In the genomic region with DNA sequence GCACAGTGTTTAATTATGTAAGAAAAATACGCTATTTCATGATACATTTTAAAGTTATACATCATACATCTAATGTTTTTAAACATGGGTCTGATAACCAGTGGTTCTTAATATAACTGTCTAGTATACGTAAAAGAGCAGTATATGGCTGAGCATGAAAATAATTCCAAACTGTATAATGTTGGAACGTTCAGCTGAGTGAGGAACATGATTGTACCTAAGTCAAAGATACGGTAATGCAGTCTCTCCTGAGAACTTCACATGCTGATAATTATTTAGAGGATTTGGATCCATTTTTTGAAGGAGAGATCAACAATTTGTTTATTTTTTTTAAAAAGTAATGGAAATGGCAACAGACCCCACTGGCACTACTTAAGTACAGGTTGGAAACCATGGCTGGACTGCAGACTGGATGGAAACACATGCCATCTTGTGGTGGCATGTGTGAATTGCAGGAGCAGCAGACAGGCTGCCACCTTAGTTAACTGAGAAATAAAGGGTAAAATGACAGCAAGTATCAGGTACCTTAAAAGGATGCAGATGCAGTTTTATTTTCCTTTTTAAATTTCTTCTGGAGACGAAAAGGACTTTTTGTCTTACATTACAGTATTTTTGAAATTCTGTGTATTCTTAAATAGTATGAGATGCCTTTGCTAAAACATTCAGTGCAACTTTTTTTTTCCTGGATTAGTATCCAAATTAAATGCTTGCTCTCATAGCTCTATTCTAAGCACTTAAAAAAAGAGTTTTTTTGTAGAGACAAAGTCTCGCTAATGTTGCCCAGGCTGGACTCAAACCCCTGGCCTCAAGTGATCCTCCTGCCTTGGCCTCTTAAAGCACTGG, we compare ENCODE assay signal across 8 cellular contexts.
DNase-seq lines count a peak whose midpoint lies in the region; ATAC-seq and TF ChIP-seq lines count a peak whose summit lies in the region.

No MANE protein-coding gene starts in this region.

- no peaks in the 10 kb centered on the region for H3K9me3 Mint-ChIP-seq in stimulated activated naive CD8-positive, alpha-beta T cell treated with anti-CD3 and anti-CD28 coated beads, Interleukin-15, amount 100 ng/mL, for 72 hours

- H3K4me3 ChIP-seq in SU-DHL-6 (ENCODE audit: insufficient read depth, low read length, poor library complexity, severe bottlenecking) = no peak overlapping the region
- H3K4me3 ChIP-seq in breast epithelium = no peak overlapping the region
- H3K4me3 ChIP-seq in lower lobe of right lung = no peak overlapping the region

- H3K4me1 ChIP-seq in breast epithelium = no peaks in the 10 kb centered on the region
- peaks cover 5% of the 10 kb centered on the region for H3K4me1 ChIP-seq in lower lobe of right lung

- H3K27ac ChIP-seq in SU-DHL-6 (ENCODE audit: low read depth, low read length) (no peak overlapping the region), breast epithelium (no peak overlapping the region), lower lobe of right lung (no peak overlapping the region)

- TF ChIP-seq POLR2A in breast epithelium (IDR thresholded peaks at IDR 0.05) = no peak

- ATAC-seq in GM21515 (IDR thresholded peaks at IDR 0.05; ENCODE audit: unreplicated experiment) = peak; percentile 75
- peak; percentile 68 to 74 for ATAC-seq in lower lobe of right lung
- peak; percentile 78 for ATAC-seq in stimulated activated naive CD8-positive, alpha-beta T cell treated with anti-CD3 and anti-CD28 coated beads, Interleukin-15, amount 100 ng/mL, for 72 hours

- no peaks in the 10 kb centered on the region for H3K27me3 Mint-ChIP-seq in stimulated activated naive CD8-positive, alpha-beta T cell treated with anti-CD3 and anti-CD28 coated beads, Interleukin-15, amount 100 ng/mL, for 72 hours

- H3F3A ChIP-seq in SU-DHL-6 (ENCODE audit: insufficient read depth) = no peaks in the 10 kb centered on the region

- peak; percentile 82 for TF ChIP-seq CTCF in SU-DHL-6 (IDR thresholded peaks at IDR 0.05; ENCODE audit: insufficient read depth, low read length, poor library complexity, severe bottlenecking)
- peak; percentile 34 to 81 (median 66) for TF ChIP-seq CTCF in breast epithelium (IDR thresholded peaks at IDR 0.05)
- peak; percentile 92 for TF ChIP-seq CTCF in lower lobe of right lung (IDR thresholded peaks at IDR 0.05)

- TF ChIP-seq RAD21 in Ishikawa (IDR thresholded peaks at IDR 0.05; ENCODE audit: low read depth) = peak; percentile 68

- H3K4me1 Mint-ChIP-seq in stimulated activated naive CD8-positive, alpha-beta T cell treated with anti-CD3 and anti-CD28 coated beads, Interleukin-15, amount 100 ng/mL, for 72 hours = peaks cover 11% of the 10 kb centered on the region

- no peaks in the 10 kb centered on the region for H3K79me2 ChIP-seq in SU-DHL-6 (ENCODE audit: insufficient read depth, low read length)

- no peak overlapping the region for H2AFZ ChIP-seq in SU-DHL-6 (ENCODE audit: low read depth, low read length, severe bottlenecking)

- H3K27me3 ChIP-seq in SU-DHL-6 (ENCODE audit: low read length) (no peaks in the 10 kb centered on the region), breast epithelium (no peaks in the 10 kb centered on the region), lower lobe of right lung (ENCODE audit: low read depth) (no peaks in the 10 kb centered on the region)

- H3K27ac Mint-ChIP-seq in stimulated activated naive CD8-positive, alpha-beta T cell treated with anti-CD3 and anti-CD28 coated beads, Interleukin-15, amount 100 ng/mL, for 72 hours = no peak overlapping the region

- H4K20me1 ChIP-seq in SU-DHL-6 (ENCODE audit: low read depth, low read length) = no peaks in the 10 kb centered on the region

- no peak overlapping the region for H3K4me3 Mint-ChIP-seq in stimulated activated naive CD8-positive, alpha-beta T cell treated with anti-CD3 and anti-CD28 coated beads, Interleukin-15, amount 100 ng/mL, for 72 hours

- H3K9ac ChIP-seq in SU-DHL-6 (ENCODE audit: low read length) = no peak overlapping the region

- H3K9me3 ChIP-seq in SU-DHL-6 (ENCODE audit: insufficient read depth, low read length) (no peaks in the 10 kb centered on the region), breast epithelium (no peaks in the 10 kb centered on the region), lower lobe of right lung (no peaks in the 10 kb centered on the region)

- DNase-seq in GM03348 (ENCODE audit: low spot score) = peak; percentile 55
- DNase-seq in breast epithelium (ENCODE audit: low spot score in 2 of 2) = no peak
- DNase-seq in lower lobe of right lung = no peak
- DNase-seq in stimulated activated naive CD8-positive, alpha-beta T cell treated with anti-CD3 and anti-CD28 coated beads, Interleukin-15, amount 100 ng/mL, for 72 hours = peak; percentile 31 to 51
- DNase-seq in NCI-H524 treated with DMSO at 0.1 percent for 48 hours (lab: John Stamatoyannopoulos, UW) = no peak

- TF ChIP-seq EP300 in Ishikawa (IDR thresholded peaks at IDR 0.05; ENCODE audit: borderline replicate concordance) = no peak

- H3K36me3 ChIP-seq in SU-DHL-6 (ENCODE audit: low read length) = peaks cover 8% of the 10 kb centered on the region; the same call in 1 of the 2 replicates
- H3K36me3 ChIP-seq in breast epithelium = no peaks in the 10 kb centered on the region
- H3K36me3 ChIP-seq in lower lobe of right lung = peaks cover 42% of the 10 kb centered on the region

- intact Hi-C loops in breast epithelium (cut with DNase I; ENCODE audit: low total_unique reads) = no loop called here
- intact Hi-C loops in lower lobe of right lung (cut with DNase I) = no loop called here

- no peaks in the 10 kb centered on the region for H3K9me2 ChIP-seq in SU-DHL-6 (replicated peaks; ENCODE audit: insufficient read depth, low read length)

- H3K4me2 ChIP-seq in SU-DHL-6 (ENCODE audit: low read depth, low read length, poor library complexity, severe bottlenecking) = no peak overlapping the region

TF ChIP-seq in Ishikawa, 13 proteins besides CTCF, POLR2A, EP300 and RAD21:
- TF ChIP-seq YY1 (IDR thresholded peaks at IDR 0.05; ENCODE audit: low read depth) (no peak), TCF12 (IDR thresholded peaks at IDR 0.05; ENCODE audit: low read depth) (no peak), TEAD4 (IDR thresholded peaks at IDR 0.05) (no peak), NFIC (IDR thresholded peaks at IDR 0.05) (no peak), FOXM1 (IDR thresholded peaks at IDR 0.05; ENCODE audit: borderline replicate concordance, low read depth) (no peak), CEBPB (IDR thresholded peaks at IDR 0.05) (no peak), ZBTB7A (IDR thresholded peaks at IDR 0.05; ENCODE audit: low read depth) (no peak), EGR1 (IDR thresholded peaks at IDR 0.05) (no peak), USF1 (IDR thresholded peaks at IDR 0.05) (no peak), TAF1 (IDR thresholded peaks at IDR 0.05; ENCODE audit: low read depth) (no peak)
- TF ChIP-seq, protein P1, sequence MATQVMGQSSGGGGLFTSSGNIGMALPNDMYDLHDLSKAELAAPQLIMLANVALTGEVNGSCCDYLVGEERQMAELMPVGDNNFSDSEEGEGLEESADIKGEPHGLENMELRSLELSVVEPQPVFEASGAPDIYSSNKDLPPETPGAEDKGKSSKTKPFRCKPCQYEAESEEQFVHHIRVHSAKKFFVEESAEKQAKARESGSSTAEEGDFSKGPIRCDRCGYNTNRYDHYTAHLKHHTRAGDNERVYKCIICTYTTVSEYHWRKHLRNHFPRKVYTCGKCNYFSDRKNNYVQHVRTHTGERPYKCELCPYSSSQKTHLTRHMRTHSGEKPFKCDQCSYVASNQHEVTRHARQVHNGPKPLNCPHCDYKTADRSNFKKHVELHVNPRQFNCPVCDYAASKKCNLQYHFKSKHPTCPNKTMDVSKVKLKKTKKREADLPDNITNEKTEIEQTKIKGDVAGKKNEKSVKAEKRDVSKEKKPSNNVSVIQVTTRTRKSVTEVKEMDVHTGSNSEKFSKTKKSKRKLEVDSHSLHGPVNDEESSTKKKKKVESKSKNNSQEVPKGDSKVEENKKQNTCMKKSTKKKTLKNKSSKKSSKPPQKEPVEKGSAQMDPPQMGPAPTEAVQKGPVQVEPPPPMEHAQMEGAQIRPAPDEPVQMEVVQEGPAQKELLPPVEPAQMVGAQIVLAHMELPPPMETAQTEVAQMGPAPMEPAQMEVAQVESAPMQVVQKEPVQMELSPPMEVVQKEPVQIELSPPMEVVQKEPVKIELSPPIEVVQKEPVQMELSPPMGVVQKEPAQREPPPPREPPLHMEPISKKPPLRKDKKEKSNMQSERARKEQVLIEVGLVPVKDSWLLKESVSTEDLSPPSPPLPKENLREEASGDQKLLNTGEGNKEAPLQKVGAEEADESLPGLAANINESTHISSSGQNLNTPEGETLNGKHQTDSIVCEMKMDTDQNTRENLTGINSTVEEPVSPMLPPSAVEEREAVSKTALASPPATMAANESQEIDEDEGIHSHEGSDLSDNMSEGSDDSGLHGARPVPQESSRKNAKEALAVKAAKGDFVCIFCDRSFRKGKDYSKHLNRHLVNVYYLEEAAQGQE (IDR thresholded peaks at IDR 0.05; ENCODE audit: low read depth) = no peak
- TF ChIP-seq, protein P2, sequence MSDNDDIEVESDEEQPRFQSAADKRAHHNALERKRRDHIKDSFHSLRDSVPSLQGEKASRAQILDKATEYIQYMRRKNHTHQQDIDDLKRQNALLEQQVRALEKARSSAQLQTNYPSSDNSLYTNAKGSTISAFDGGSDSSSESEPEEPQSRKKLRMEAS (IDR thresholded peaks at IDR 0.05) = no peak

Comparison
In these comparisons a context has a peak if more than half of its experiments do, and no peak if none do; other contexts are left out.
1. DNase-seq: peak in GM03348 (single experiment) and stimulated activated naive CD8-positive, alpha-beta T cell treated with anti-CD3 and anti-CD28 coated beads, Interleukin-15, amount 100 ng/mL, for 72 hours (2 of 2); none in breast epithelium (0 of 2), lower lobe of right lung (single experiment) and NCI-H524 treated with DMSO at 0.1 percent for 48 hours (single experiment).
2. Peak in every context shown above with its lines, with median percentiles within 50 percentile points of each other: ATAC-seq and CTCF ChIP-seq.